ENCODE assay signal across 1 cellular context in genomic region chr5:80204808-80205614, GRCh38.
TF ChIP-seq lines count a peak whose summit lies in the region.

No MANE protein-coding gene starts in this region.

TF ChIP-seq in HepG2, 621 proteins besides CTCF, POLR2A, EP300 and RAD21 (continued from another document and continues in another):
- TF ChIP-seq BRF2 (CRISPR knock-in tag; IDR thresholded peaks at IDR 0.05) (no peak), ZNF780A (CRISPR knock-in tag; IDR thresholded peaks at IDR 0.05) (no peak), ARID3A (IDR thresholded peaks at IDR 0.05; ENCODE audit: low read depth, low read length) (no peak), ATF7 (IDR thresholded peaks at IDR 0.05) (no peak), ATF7 (CRISPR knock-in tag; IDR thresholded peaks at IDR 0.05) (no peak), NR3C1 (CRISPR knock-in tag; IDR thresholded peaks at IDR 0.05) (no peak), ZNF556 (CRISPR knock-in tag; IDR thresholded peaks at IDR 0.05; ENCODE audit: borderline replicate concordance) (0 out of 2 replicates have a peak, but pooled peaks have one; percentile 30), HMG20B (CRISPR knock-in tag; conservative IDR thresholded peaks at IDR 0.05) (peak; percentile 94), MLXIP (CRISPR knock-in tag; IDR thresholded peaks at IDR 0.05; ENCODE audit: borderline replicate concordance) (no peak), RFX3 (CRISPR knock-in tag; IDR thresholded peaks at IDR 0.05) (no peak), ZNF883 (CRISPR knock-in tag; IDR thresholded peaks at IDR 0.05; ENCODE audit: not compliant biosample characterization) (no peak), MEIS2 (CRISPR knock-in tag; IDR thresholded peaks at IDR 0.05) (peak; percentile 49; the same call in 1 of the 2 replicates), HIVEP1 (CRISPR knock-in tag; IDR thresholded peaks at IDR 0.05) (no peak), GPN1 (CRISPR knock-in tag; IDR thresholded peaks at IDR 0.05; ENCODE audit: borderline replicate concordance) (no peak), ZNF570 (CRISPR knock-in tag; IDR thresholded peaks at IDR 0.05; ENCODE audit: borderline replicate concordance) (no peak), ATRX (CRISPR knock-in tag; IDR thresholded peaks at IDR 0.05; ENCODE audit: borderline replicate concordance) (no peak), HDAC2 (CRISPR knock-in tag; IDR thresholded peaks at IDR 0.05) (peak; percentile 98), ZNF761 (CRISPR knock-in tag; conservative IDR thresholded peaks at IDR 0.05) (0 out of 2 replicates have a peak, but pooled peaks have one; percentile 32), ZBTB26 (CRISPR knock-in tag; IDR thresholded peaks at IDR 0.05; ENCODE audit: borderline replicate concordance) (no peak), RERE (CRISPR knock-in tag; IDR thresholded peaks at IDR 0.05; ENCODE audit: low read depth) (peak; percentile 87), MBD4 (IDR thresholded peaks at IDR 0.05; ENCODE audit: borderline replicate concordance, low read length) (no peak), HOMEZ (CRISPR knock-in tag; IDR thresholded peaks at IDR 0.05; ENCODE audit: low read depth) (peak; percentile 38; the same call in 1 of the 2 replicates), PHB2 (IDR thresholded peaks at IDR 0.05; ENCODE audit: partially characterized antibody) (no peak), KLF12 (CRISPR knock-in tag; IDR thresholded peaks at IDR 0.05; ENCODE audit: borderline replicate concordance) (no peak), BCL3 (CRISPR knock-in tag; IDR thresholded peaks at IDR 0.05) (no peak), NFIC (IDR thresholded peaks at IDR 0.05; ENCODE audit: low read length) (peak; percentile 63; the same call in 1 of the 2 replicates), NRL (CRISPR knock-in tag; IDR thresholded peaks at IDR 0.05; ENCODE audit: borderline replicate concordance) (no peak), PHF8 (CRISPR knock-in tag; IDR thresholded peaks at IDR 0.05) (peak; percentile 45; the same call in 1 of the 2 replicates), KLF16 (CRISPR knock-in tag; IDR thresholded peaks at IDR 0.05) (peak in 1 of 2 experiments; percentile 74; a peak in 1 of 4 replicates), ATF2 (CRISPR knock-in tag; IDR thresholded peaks at IDR 0.05) (peak; percentile 83), ZBTB49 (CRISPR knock-in tag; IDR thresholded peaks at IDR 0.05; ENCODE audit: borderline replicate concordance) (no peak), PRDM10 (CRISPR knock-in tag; IDR thresholded peaks at IDR 0.05; ENCODE audit: low read depth) (no peak; the same call in 1 of the 2 replicates), ZSCAN22 (CRISPR knock-in tag; IDR thresholded peaks at IDR 0.05) (no peak)
